Comparison of ENCODE assay signal across 9 cellular contexts in genomic region chr17:49494399-49494798, GRCh38. TPM values are rescaled to one million over a fixed set of nuclear protein-coding genes. Genes with fewer than 3 reads are reported as not detected.
A peak's percentile ranks its signal among the peaks of the same experiment; 100 is the strongest.
DNase-seq lines count a peak whose midpoint lies in the region; ATAC-seq and TF ChIP-seq lines count a peak whose summit lies in the region.
"Had no signal": no experiment of that assay in that cellular context is flagged by ENCODE, and none has a peak within 500 bp of the region (broad histone marks: within the 10 kb centered on the region; RNA-seq: fewer than 3 reads in every experiment).

No MANE protein-coding gene starts in this region.

- no peak for TF ChIP-seq POLR2A in lower leg skin (IDR thresholded peaks at IDR 0.05)

- H3K9me3 Mint-ChIP-seq in activated T-cell treated with anti-CD3 and anti-CD28 coated beads, Interleukin-2, amount 50 U/mL, for 72 hours, result no peaks in the 10 kb centered on the region
- peaks cover 14% of the 10 kb centered on the region for H3K9me3 Mint-ChIP-seq in glutamatergic neuron (ENCODE audit: unreplicated experiment)

- H3K27me3 ChIP-seq in thoracic aorta (replicated peaks; ENCODE audit: insufficient read depth), result no peaks in the 10 kb centered on the region

- H2AFZ ChIP-seq in OCI-LY7 (ENCODE audit: low read length), result peak overlapping the region; percentile 66; the same call in 1 of the 2 replicates

- H3K27me3 Mint-ChIP-seq in activated T-cell treated with anti-CD3 and anti-CD28 coated beads, Interleukin-2, amount 50 U/mL, for 72 hours (ENCODE audit: low read depth), result peaks cover 66% of the 10 kb centered on the region
- peaks cover 23% of the 10 kb centered on the region for H3K27me3 Mint-ChIP-seq in glutamatergic neuron (ENCODE audit: unreplicated experiment)

- no peak for TF ChIP-seq CTCF in OCI-LY7 (conservative IDR thresholded peaks at IDR 0.05; ENCODE audit: low read length)
- no peak for TF ChIP-seq CTCF in glutamatergic neuron (IDR thresholded peaks at IDR 0.05; ENCODE audit: partially characterized antibody, unreplicated experiment)
- TF ChIP-seq CTCF in thoracic aorta (IDR thresholded peaks at IDR 0.05), result no peak
- TF ChIP-seq CTCF in lower leg skin (IDR thresholded peaks at IDR 0.05), result no peak

- BruUV-seq in OCI-LY7 (replicated peaks; lab: Mats Ljungman, UMichigan), result no TSS peak

- POLR2A ChIA-PET in OCI-LY7 (lab: Charles Lee), result no interaction called here

- H3K36me3 ChIP-seq in OCI-LY7 (ENCODE audit: insufficient read depth, low read length), result no peaks in the 10 kb centered on the region
- H3K36me3 ChIP-seq in thoracic aorta, result no peaks in the 10 kb centered on the region

- H3K4me3 Mint-ChIP-seq in activated T-cell treated with anti-CD3 and anti-CD28 coated beads, Interleukin-2, amount 50 U/mL, for 72 hours, result peak overlapping the region; percentile 82 to 88
- H3K4me3 Mint-ChIP-seq in glutamatergic neuron (ENCODE audit: unreplicated experiment), result peak overlapping the region; percentile 65

- peak overlapping the region; percentile 72 for H3K4me2 ChIP-seq in OCI-LY7 (ENCODE audit: low read length)

- H3K4me1 Mint-ChIP-seq in activated T-cell treated with anti-CD3 and anti-CD28 coated beads, Interleukin-2, amount 50 U/mL, for 72 hours (ENCODE audit: low read depth), result peaks cover 8% of the 10 kb centered on the region
- peaks cover 13% of the 10 kb centered on the region for H3K4me1 Mint-ChIP-seq in glutamatergic neuron (ENCODE audit: low read depth, unreplicated experiment)

- no peaks in the 10 kb centered on the region for H3K36me3 Mint-ChIP-seq in activated T-cell treated with anti-CD3 and anti-CD28 coated beads, Interleukin-2, amount 50 U/mL, for 72 hours (ENCODE audit: insufficient read depth in 2 of 2)
- H3K36me3 Mint-ChIP-seq in glutamatergic neuron (ENCODE audit: unreplicated experiment), result no peaks in the 10 kb centered on the region

- H4K20me1 ChIP-seq in OCI-LY7 (ENCODE audit: insufficient read depth, low read length), result no peaks in the 10 kb centered on the region

- CTCF ChIA-PET in OCI-LY7 (lab: Charles Lee; ENCODE audit: unreplicated experiment), result no interaction called here

- no peaks in the 10 kb centered on the region for H3K79me2 ChIP-seq in OCI-LY7 (ENCODE audit: insufficient read depth, low read depth, low read length)

- H3K27ac Mint-ChIP-seq in activated T-cell treated with anti-CD3 and anti-CD28 coated beads, Interleukin-2, amount 50 U/mL, for 72 hours, result no peak overlapping the region
- peak overlapping the region; percentile 28 for H3K27ac Mint-ChIP-seq in glutamatergic neuron (ENCODE audit: unreplicated experiment)

- H3K9me3 ChIP-seq in OCI-LY7 (ENCODE audit: low read length) (no peaks in the 10 kb centered on the region), thoracic aorta (no peaks in the 10 kb centered on the region)

- WGBS in lower leg skin, 2 donors, result 66 to 67% methylated on average over 14 of the region's 14 CpGs

- no peak overlapping the region for H3K27ac ChIP-seq in OCI-LY7 (ENCODE audit: low read depth, low read length, poor library complexity, severe bottlenecking)
- no peak overlapping the region for H3K27ac ChIP-seq in thoracic aorta

- intact Hi-C loops in OCI-LY7 (cut with micrococcal nuclease; ENCODE audit: unreplicated experiment) (loop anchor here (2.0 kb wide), 1 partner anchor 62 kb away; no protein-coding TSS in a partner anchor), lower leg skin (cut with DNase I; ENCODE audit: low total_unique reads) (loop anchor here (5.0 to 10.0 kb wide), 2 partner anchors 60 to 1387 kb away; partner anchors contain the start of gene SNX11)

- H3K4me3 ChIP-seq in OCI-LY7 (ENCODE audit: low read depth, low read length, poor library complexity, severe bottlenecking) (peak overlapping the region; percentile 68), thoracic aorta (peak overlapping the region; percentile 77), lower leg skin (ENCODE audit: low read depth, poor library complexity, severe bottlenecking) (no peak overlapping the region)

- no peaks in the 10 kb centered on the region for H3K9me2 ChIP-seq in OCI-LY7 (ENCODE audit: insufficient read depth, low read length)

- DNase-seq in activated T-cell treated with anti-CD3 and anti-CD28 coated beads, Interleukin-2, amount 50 U/mL, for 72 hours, result no peak
- no peak for DNase-seq in activated T-cell treated with anti-CD3 and anti-CD28 coated beads, Interleukin-2, amount 50 U/mL, for 1 hour
- DNase-seq in OCI-LY7 (ENCODE audit: low spot score) (no peak), glutamatergic neuron (no peak), thoracic aorta (ENCODE audit: low spot score) (no peak), lower leg skin (ENCODE audit: low spot score in 2 of 2) (no peak), NCI-H1105 treated with DMSO at 0.1 percent for 48 hours (lab: John Stamatoyannopoulos, UW) (no peak), A172 (ENCODE audit: low spot score) (no peak)
- DNase-seq: NCI-H187 treated with DMSO at 0.1 percent for 48 hours had no signal

- H3K4me1 ChIP-seq in OCI-LY7 (ENCODE audit: insufficient read depth, low read length, poor library complexity, severe bottlenecking), result peaks cover 16% of the 10 kb centered on the region
- peaks cover 18 to 29% of the 10 kb centered on the region in 2 donors for H3K4me1 ChIP-seq in thoracic aorta (ENCODE audit: control insufficient read depth in 1 of 2, low read depth in 2 of 2)

- ATAC-seq in activated T-cell treated with anti-CD3 and anti-CD28 coated beads, Interleukin-2, amount 50 U/mL, for 72 hours (replicated peaks in 1 of 2), result no peak
- ATAC-seq in thoracic aorta (ENCODE audit: insufficient number of reproducible peaks, low FRiP score, low read depth), result no peak

RNA-seq across cellular contexts. Expression of gene NGFR, which starts 0.7 kb away (rescaled TPM):
- total RNA-seq in activated T-cell treated with anti-CD3 and anti-CD28 coated beads, Interleukin-2, amount 50 U/mL, for 72 hours, result under 1 TPM; 0.14 to 0.28 TPM
- 0.13 and 1.1 TPM in 2 replicates for total RNA-seq in OCI-LY7 (2014; rRNA removed; shearing (Covaris generic))
- total RNA-seq in OCI-LY7 (2022), result 0.10 and 0.17 TPM in 2 replicates
- 131 TPM for total RNA-seq in glutamatergic neuron (ENCODE audit: unreplicated experiment)
- total RNA-seq in thoracic aorta, result 10 to 100 TPM; 13.9 to 22.5 TPM
- 10 to 100 TPM in 3 of 4 donors, 1 to 10 TPM in 1; 3.0 to 40.5 (median 19.1) TPM for total RNA-seq in lower leg skin
- total RNA-seq in A172 (2014; rRNA removed; shearing (Covaris generic)), result 1.8 and 2.3 TPM in 2 replicates
